In genomic region chr13:40993119-40993518, GRCh38 we compare ENCODE assay signal across 9 cellular contexts. TPM values are rescaled to one million over a fixed set of nuclear protein-coding genes. Genes with fewer than 3 reads are reported as not detected.
DNase-seq lines count a peak whose midpoint lies in the region; ATAC-seq, FAIRE-seq and TF ChIP-seq lines count a peak whose summit lies in the region.
"Had no signal": no experiment of that assay in that cellular context is flagged by ENCODE, and none has a peak within 500 bp of the region (broad histone marks: within the 10 kb centered on the region; RNA-seq: fewer than 3 reads in every experiment).

No MANE protein-coding gene starts in this region.

- no peak overlapping the region for H3K4ac ChIP-seq in H1 (replicated peaks; ENCODE audit: insufficient read length, low read depth, low read length)

- H3K23ac ChIP-seq in H1 (ENCODE audit: insufficient read length), result no peak overlapping the region

- no peak for TF ChIP-seq EP300 in H1 (IDR thresholded peaks at IDR 0.05; ENCODE audit: borderline replicate concordance in 1 of 2, low read depth in 2 of 2, low read length in 2 of 2)

- TF ChIP-seq RAD21 in H1 (IDR thresholded peaks at IDR 0.05 in 1 of 2, conservative IDR thresholded peaks at IDR 0.05 in 1 of 2; ENCODE audit: low read depth in 2 of 2, low read length in 2 of 2), result no peak

- ATAC-seq in GM19467 (IDR thresholded peaks at IDR 0.05; ENCODE audit: unreplicated experiment) (no peak), GM19455 (IDR thresholded peaks at IDR 0.05; ENCODE audit: unreplicated experiment) (no peak)
- ATAC-seq: A549 had no signal

- H3K18ac ChIP-seq in H1 (ENCODE audit: extremely low read depth, low read length), result no peak overlapping the region

- POLR2A ChIA-PET in H1 (lab: Charles Lee; ENCODE audit: partially characterized antibody), result interaction anchor here (0.9 to 1.9 kb wide), 3 partner anchors 18 to 67 kb away, joined by 3 to 5 read pairs (median 5); no protein-coding TSS in a partner anchor

- no peaks in the 10 kb centered on the region for H4K20me1 ChIP-seq in H1 (replicated peaks in 1 of 2; ENCODE audit: control insufficient read depth in 1 of 2, insufficient read depth in 2 of 2, low read length in 2 of 2)
- peaks cover 21% of the 10 kb centered on the region for H4K20me1 ChIP-seq in osteoblast (ENCODE audit: insufficient read depth, low read length)

- H4K8ac ChIP-seq in H1 (ENCODE audit: extremely low read depth, insufficient read depth, low read length), result peak overlapping the region; percentile 4; the same call in 1 of the 2 replicates

- H2AFZ ChIP-seq in H1 (ENCODE audit: low read length), result no peak overlapping the region
- no peak overlapping the region for H2AFZ ChIP-seq in osteoblast (ENCODE audit: low read length)

- no peak overlapping the region for H2BK20ac ChIP-seq in H1 (ENCODE audit: low read length)

- 91% methylated on average over 10 of the region's 10 CpGs; no CpG with 5 or more reads in 1 of the 2 experiments for WGBS in H1 (ENCODE audit: extremely low coverage in 1 of 2, insufficient coverage in 1 of 2, insufficient read length in 1 of 2, insufficient replicate concordance in 2 of 2, low coverage in 1 of 2, low lambda C conversion rate in 2 of 2, missing lambda C conversion rate in 1 of 2), 2 experiments
- WGBS in small intestine, 3 donors, result 44 to 74% (median 56%) methylated on average over 10 of the region's 10 CpGs

- H3K4me1 ChIP-seq in H1 (replicated peaks in 1 of 4; ENCODE audit: control insufficient read depth in 3 of 4, insufficient read depth in 4 of 4, low read length in 3 of 4), result peaks cover 0 to 6% (median 3%) of the 10 kb centered on the region in 4 experiments; a peak in 3 of 7 replicates
- peaks cover 7 to 17% of the 10 kb centered on the region in 2 donors for H3K4me1 ChIP-seq in small intestine (ENCODE audit: control insufficient read depth in 2 of 2, insufficient read depth in 1 of 2, low read depth in 1 of 2, low read length in 1 of 2)
- no peaks in the 10 kb centered on the region for H3K4me1 ChIP-seq in osteoblast (ENCODE audit: insufficient read depth, low read length)
- H3K4me1 ChIP-seq: A549 had no signal

- no peak for TF ChIP-seq POLR2A in H1 (IDR thresholded peaks at IDR 0.05; ENCODE audit: control extremely low read depth in 1 of 2, low read depth in 2 of 2, low read length in 2 of 2)

- H3K9ac ChIP-seq in H1 (replicated peaks in 1 of 4; ENCODE audit: extremely low read depth in 1 of 4, low read depth in 3 of 4, low read length in 3 of 4), result no peak overlapping the region

- no peak overlapping the region for H2BK12ac ChIP-seq in H1 (ENCODE audit: low read depth, low read length)

- H3K27ac ChIP-seq in H1 (ENCODE audit: low read depth, low read length) (no peak overlapping the region), small intestine (ENCODE audit: low read depth in 1 of 2, low read length in 1 of 2) (peak overlapping the region; percentile 50 to 82), osteoblast (ENCODE audit: low read depth, low read length) (no peak overlapping the region)
- H3K27ac ChIP-seq: A549 had no signal

- DNase-seq in NCI-H2196 (lab: John Stamatoyannopoulos, UW; ENCODE audit: unreplicated experiment) (peak; percentile 42), NCI-H2196 treated with DMSO at 0.1 percent for 48 hours (lab: John Stamatoyannopoulos, UW; ENCODE audit: unreplicated experiment) (no peak), NCI-H748 (lab: John Stamatoyannopoulos, UW; ENCODE audit: unreplicated experiment) (peak; percentile 89), H1 (ENCODE audit: low read depth in 1 of 2, low spot score in 2 of 2) (no peak), small intestine (no peak), osteoblast (ENCODE audit: insufficient read length, low spot score, missing footprints) (no peak)

- H3K36me3 ChIP-seq in H1 (ENCODE audit: control insufficient read depth in 2 of 4, insufficient read depth in 4 of 4, low read length in 3 of 4), result 0 out of 8 replicates have a peak, but pooled peaks cover 0 to 2% (median 0%) of the 10 kb centered on the region in 4 experiments
- peaks cover 2 to 4% of the 10 kb centered on the region in 2 donors for H3K36me3 ChIP-seq in small intestine (ENCODE audit: control insufficient read depth in 2 of 2, insufficient read depth in 2 of 2, low read length in 2 of 2)
- no peaks in the 10 kb centered on the region for H3K36me3 ChIP-seq in osteoblast (ENCODE audit: insufficient read depth, low read length)

- H3K4me2 ChIP-seq in H1 (ENCODE audit: insufficient read depth in 1 of 2, low read depth in 2 of 2, low read length in 2 of 2) (no peak overlapping the region), osteoblast (ENCODE audit: insufficient read depth, low read length) (no peak overlapping the region)
- H3K4me2 ChIP-seq: A549 had no signal

- no peak overlapping the region for H4K91ac ChIP-seq in H1 (replicated peaks; ENCODE audit: insufficient read length, low read length)

- H3K14ac ChIP-seq in H1 (ENCODE audit: insufficient read length), result no peak overlapping the region

- H2AK5ac ChIP-seq in H1 (ENCODE audit: low read depth, low read length), result no peak overlapping the region

- H3K56ac ChIP-seq in H1 (replicated peaks; ENCODE audit: insufficient read length, low read depth, low read length), result no peak overlapping the region

- H3K9me3 ChIP-seq in H1 (ENCODE audit: insufficient read depth in 2 of 2, low read depth in 1 of 2, low read length in 1 of 2) (no peaks in the 10 kb centered on the region), small intestine (ENCODE audit: control insufficient read depth, low read depth) (no peaks in the 10 kb centered on the region), osteoblast (ENCODE audit: low read depth, low read length) (no peaks in the 10 kb centered on the region)
- H3K9me3 ChIP-seq: A549 had no signal

- H3K27me3 ChIP-seq in H1 (replicated peaks in 1 of 4; ENCODE audit: control insufficient read depth in 3 of 4, extremely low read depth in 1 of 4, insufficient read depth in 3 of 4, low read length in 3 of 4), result no peaks in the 10 kb centered on the region
- H3K27me3 ChIP-seq in small intestine (ENCODE audit: control insufficient read depth in 2 of 2, insufficient read depth in 2 of 2, low read length in 2 of 2), result no peaks in the 10 kb centered on the region
- H3K27me3 ChIP-seq in osteoblast (ENCODE audit: insufficient read depth, low read length), result no peaks in the 10 kb centered on the region

- FAIRE-seq in H1 (lab: Jason Lieb, UNC), result no peak
- FAIRE-seq in small intestine (lab: Jason Lieb, UNC), result no peak
- FAIRE-seq: A549 had no signal

- no peaks in the 10 kb centered on the region for H3K23me2 ChIP-seq in H1 (ENCODE audit: low read depth, low read length)

- H3K79me2 ChIP-seq in H1 (ENCODE audit: control insufficient read depth in 1 of 2, insufficient read depth in 2 of 2, low read length in 2 of 2), result no peaks in the 10 kb centered on the region
- peaks cover 75% of the 10 kb centered on the region for H3K79me2 ChIP-seq in osteoblast (ENCODE audit: insufficient read depth, low read length)

- no peak overlapping the region for H2BK120ac ChIP-seq in H1 (replicated peaks; ENCODE audit: low read depth, low read length)

- H2BK5ac ChIP-seq in H1 (ENCODE audit: low read depth, low read length), result no peak overlapping the region

- H3K4me3 ChIP-seq in H1 (ENCODE audit: extremely low read depth in 1 of 4, insufficient read depth in 2 of 4, low read depth in 3 of 4, low read length in 4 of 4) (no peak overlapping the region), small intestine (ENCODE audit: low read depth in 1 of 2, low read length in 2 of 2) (no peak overlapping the region), osteoblast (ENCODE audit: insufficient read depth, low read length) (no peak overlapping the region)
- H3K4me3 ChIP-seq: A549 had no signal

- H4K5ac ChIP-seq in H1 (ENCODE audit: insufficient read length, low read depth, low read length), result no peak overlapping the region

- no peaks in the 10 kb centered on the region for H3K79me1 ChIP-seq in H1 (ENCODE audit: low read depth, low read length)

- CTCF ChIA-PET in H1 (lab: Charles Lee; ENCODE audit: partially characterized antibody), result interaction anchor here (1.2 to 1.5 kb wide), 3 partner anchors 10 to 67 kb away, joined by 3 to 9 read pairs (median 7); no protein-coding TSS in a partner anchor

- TF ChIP-seq CTCF in H1 (IDR thresholded peaks at IDR 0.05; ENCODE audit: control extremely low read depth in 1 of 3, insufficient read depth in 1 of 3, low read depth in 1 of 3, low read length in 3 of 3), result no peak
- no peak for TF ChIP-seq CTCF in osteoblast (IDR thresholded peaks at IDR 0.05; ENCODE audit: extremely low read depth, low read depth, low read length)

- no peak overlapping the region for H2BK15ac ChIP-seq in H1 (ENCODE audit: low read length)

TF ChIP-seq in H1, 55 proteins besides CTCF, POLR2A, EP300 and RAD21:
- TF ChIP-seq YY1 (IDR thresholded peaks at IDR 0.05; ENCODE audit: low read depth, low read length), result 0 out of 2 replicates have a peak, but pooled peaks have one; percentile 35
- 0 out of 2 replicates have a peak, but pooled peaks have one; percentile 46 for TF ChIP-seq TCF12 (IDR thresholded peaks at IDR 0.05; ENCODE audit: low read depth, low read length)
- TF ChIP-seq POLR2AphosphoS5 (IDR thresholded peaks at IDR 0.05; ENCODE audit: low read depth, low read length), result no peak

RNA-seq across cellular contexts. Expression of gene ELF1, which starts 26.0 kb away (rescaled TPM):
- total RNA-seq in H1 (2021; fragmentation: NEBNext Ultra II Directional; extraction: Animal tissue kit (Norgen Biotek cat#: 25700)), result 18.2 and 20.6 TPM in 2 replicates
- 5.3 and 5.6 TPM in 2 replicates for polyA plus RNA-seq in H1 (2011; rRNA removed)
- 6.7 TPM for polyA plus RNA-seq in H1 (2011; cell fraction: cytosol; rRNA removed)
- polyA plus RNA-seq in H1 (2011; cell fraction: nucleus; rRNA removed), result 6.7 TPM
- 8.2 to 9.3 TPM (median 8.9 TPM) in 4 replicates for polyA plus RNA-seq in H1 (2012, experiment 1 of 2)
- polyA plus RNA-seq in H1 (2012, experiment 2 of 2), result 1.0 TPM
- 9.5 TPM for polyA plus RNA-seq in H1 (2013, experiment 1 of 2)
- 9.8 TPM for polyA plus RNA-seq in H1 (2013, experiment 2 of 2)
- 11.9 and 14.2 TPM in 2 replicates for polyA minus RNA-seq in H1 (2011; rRNA and poly(A)+ RNA removed)
- 10.8 TPM for polyA minus RNA-seq in H1 (2011; cell fraction: cytosol; rRNA and poly(A)+ RNA removed)
- 32.8 TPM for polyA minus RNA-seq in H1 (2011; cell fraction: nucleus; rRNA and poly(A)+ RNA removed)
- 10 to 100 TPM; 34.3 to 40.8 (median 38.0) TPM for polyA plus RNA-seq in small intestine
- 60.7 and 63.0 TPM in 2 replicates for total RNA-seq in osteoblast

Comparison
In these comparisons a context has a peak if more than half of its experiments do, and no peak if none do; other contexts are left out.
1. DNase-seq: peak in NCI-H2196 (single experiment) and NCI-H748 (single experiment); none in NCI-H2196 treated with DMSO at 0.1 percent for 48 hours (single experiment), H1 (0 of 2), small intestine (single experiment) and osteoblast (single experiment).
2. H3K27ac ChIP-seq: peak in small intestine (2 of 2); none in H1 (single experiment) and osteoblast (single experiment).